10 cellular contexts compared by ENCODE assay signal in the genomic region with DNA sequence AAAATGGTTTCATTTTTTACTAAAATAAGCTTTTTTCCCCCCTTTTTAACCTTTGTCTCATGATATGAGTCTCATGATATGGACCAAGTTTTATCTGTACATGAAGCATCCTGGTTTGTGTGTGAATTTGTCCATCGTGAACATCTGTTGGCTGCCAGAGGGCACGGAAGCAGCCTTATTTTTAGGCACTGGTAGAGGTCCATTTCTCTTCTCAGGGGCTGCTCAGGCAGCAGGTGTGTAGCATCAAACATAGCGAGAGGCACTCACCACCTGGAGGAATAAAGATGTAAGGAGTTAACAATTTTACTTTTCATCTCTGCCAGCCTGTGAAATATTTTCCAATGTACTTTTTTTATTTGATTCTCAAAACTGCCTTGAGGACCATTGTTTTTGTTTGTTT.
DNase-seq lines count a peak whose midpoint lies in the region; ATAC-seq and TF ChIP-seq lines count a peak whose summit lies in the region.
"Had no signal": no experiment of that assay in that cellular context is flagged by ENCODE, and none has a peak within 500 bp of the region (broad histone marks: within the 10 kb centered on the region; RNA-seq: fewer than 3 reads in every experiment).

No MANE protein-coding gene starts in this region.

- H3K27me3 Mint-ChIP-seq in nephron progenitor cell (ENCODE audit: low read depth, poor library complexity), result no peaks in the 10 kb centered on the region
- no peaks in the 10 kb centered on the region for H3K27me3 Mint-ChIP-seq in WTC11 (ENCODE audit: low read depth)
- H3K27me3 Mint-ChIP-seq in natural killer cell (ENCODE audit: low read depth in 2 of 2), result no peaks in the 10 kb centered on the region

- no peak overlapping the region for H3K4me3 Mint-ChIP-seq in nephron progenitor cell
- H3K4me3 Mint-ChIP-seq in WTC11, result no peak overlapping the region
- no peak overlapping the region for H3K4me3 Mint-ChIP-seq in natural killer cell
- H3K4me3 Mint-ChIP-seq: nephron had no signal

- peaks cover 3% of the 10 kb centered on the region for H3K9me3 Mint-ChIP-seq in nephron progenitor cell
- no peaks in the 10 kb centered on the region for H3K9me3 Mint-ChIP-seq in WTC11
- H3K9me3 Mint-ChIP-seq in natural killer cell, result no peaks in the 10 kb centered on the region
- H3K9me3 Mint-ChIP-seq: nephron had no signal

- no peak for DNase-seq in nephron progenitor cell
- no peak for DNase-seq in MG63
- no peak for DNase-seq in amniotic stem cell (lab: John Stamatoyannopoulos, UW)
- DNase-seq in WTC11 (ENCODE audit: low spot score), result no peak
- DNase-seq in natural killer cell, result no peak
- DNase-seq: anterior cingulate cortex had no signal

- POLR2A ChIA-PET in WTC11 (lab: Charles Lee), result no interaction called here

- no peak overlapping the region for H3K4me3 ChIP-seq in MG63

- no peaks in the 10 kb centered on the region for H3K9me3 ChIP-seq in MG63

- H3K36me3 ChIP-seq in MG63, result no peaks in the 10 kb centered on the region

- no peak for TF ChIP-seq CTCF in nephron progenitor cell (IDR thresholded peaks at IDR 0.05)
- no peak for TF ChIP-seq CTCF in WTC11 (IDR thresholded peaks at IDR 0.05)
- TF ChIP-seq CTCF in natural killer cell (IDR thresholded peaks at IDR 0.05), result no peak

- H3K27ac Mint-ChIP-seq in nephron progenitor cell (peak overlapping the region; percentile 41), WTC11 (no peak overlapping the region), natural killer cell (no peak overlapping the region)

- CTCF ChIA-PET in WTC11 (lab: Charles Lee), result no interaction called here

- intact Hi-C loops in natural killer cell (cut with micrococcal nuclease), result no loop called here

- no peaks in the 10 kb centered on the region for H3K27me3 ChIP-seq in MG63

- ATAC-seq in GM18861 (IDR thresholded peaks at IDR 0.05; ENCODE audit: unreplicated experiment) (peak; percentile 65), GM21526 (IDR thresholded peaks at IDR 0.05; ENCODE audit: low FRiP score, unreplicated experiment) (peak; percentile 73), HG03457 (IDR thresholded peaks at IDR 0.05; ENCODE audit: unreplicated experiment) (peak; percentile 47), WTC11 (no peak), natural killer cell (no peak)

- H3K36me3 Mint-ChIP-seq in nephron progenitor cell (ENCODE audit: low read depth) (peaks cover 16% of the 10 kb centered on the region), WTC11 (no peaks in the 10 kb centered on the region), natural killer cell (no peaks in the 10 kb centered on the region)

- peaks cover 7% of the 10 kb centered on the region for H3K4me1 Mint-ChIP-seq in nephron progenitor cell
- no peaks in the 10 kb centered on the region for H3K4me1 Mint-ChIP-seq in WTC11
- peaks cover 18% of the 10 kb centered on the region in 2 donors for H3K4me1 Mint-ChIP-seq in natural killer cell

TF ChIP-seq in WTC11, 78 proteins besides CTCF, POLR2A, EP300 and RAD21:
- TF ChIP-seq, protein P1, sequence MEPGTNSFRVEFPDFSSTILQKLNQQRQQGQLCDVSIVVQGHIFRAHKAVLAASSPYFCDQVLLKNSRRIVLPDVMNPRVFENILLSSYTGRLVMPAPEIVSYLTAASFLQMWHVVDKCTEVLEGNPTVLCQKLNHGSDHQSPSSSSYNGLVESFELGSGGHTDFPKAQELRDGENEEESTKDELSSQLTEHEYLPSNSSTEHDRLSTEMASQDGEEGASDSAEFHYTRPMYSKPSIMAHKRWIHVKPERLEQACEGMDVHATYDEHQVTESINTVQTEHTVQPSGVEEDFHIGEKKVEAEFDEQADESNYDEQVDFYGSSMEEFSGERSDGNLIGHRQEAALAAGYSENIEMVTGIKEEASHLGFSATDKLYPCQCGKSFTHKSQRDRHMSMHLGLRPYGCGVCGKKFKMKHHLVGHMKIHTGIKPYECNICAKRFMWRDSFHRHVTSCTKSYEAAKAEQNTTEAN (CRISPR knock-in tag; IDR thresholded peaks at IDR 0.05), result no peak
- TF ChIP-seq ZNF423 (CRISPR knock-in tag; IDR thresholded peaks at IDR 0.05) (no peak), ZNF121 (CRISPR knock-in tag; IDR thresholded peaks at IDR 0.05) (no peak), ZNF138 (CRISPR knock-in tag; conservative IDR thresholded peaks at IDR 0.05) (no peak), MYBL2 (CRISPR knock-in tag; IDR thresholded peaks at IDR 0.05) (no peak), ZNF396 (CRISPR knock-in tag; IDR thresholded peaks at IDR 0.05; ENCODE audit: borderline replicate concordance) (no peak), AFF4 (CRISPR knock-in tag; IDR thresholded peaks at IDR 0.05; ENCODE audit: borderline replicate concordance) (no peak)
TF ChIP-seq in WTC11: peak in this region for 0.

Comparison
In these comparisons a context has a peak if more than half of its experiments do, and no peak if none do; other contexts are left out.
1. ATAC-seq: peak in GM18861 (single experiment), GM21526 (single experiment) and HG03457 (single experiment); none in WTC11 (single experiment) and natural killer cell (0 of 3).